In the genomic region with DNA sequence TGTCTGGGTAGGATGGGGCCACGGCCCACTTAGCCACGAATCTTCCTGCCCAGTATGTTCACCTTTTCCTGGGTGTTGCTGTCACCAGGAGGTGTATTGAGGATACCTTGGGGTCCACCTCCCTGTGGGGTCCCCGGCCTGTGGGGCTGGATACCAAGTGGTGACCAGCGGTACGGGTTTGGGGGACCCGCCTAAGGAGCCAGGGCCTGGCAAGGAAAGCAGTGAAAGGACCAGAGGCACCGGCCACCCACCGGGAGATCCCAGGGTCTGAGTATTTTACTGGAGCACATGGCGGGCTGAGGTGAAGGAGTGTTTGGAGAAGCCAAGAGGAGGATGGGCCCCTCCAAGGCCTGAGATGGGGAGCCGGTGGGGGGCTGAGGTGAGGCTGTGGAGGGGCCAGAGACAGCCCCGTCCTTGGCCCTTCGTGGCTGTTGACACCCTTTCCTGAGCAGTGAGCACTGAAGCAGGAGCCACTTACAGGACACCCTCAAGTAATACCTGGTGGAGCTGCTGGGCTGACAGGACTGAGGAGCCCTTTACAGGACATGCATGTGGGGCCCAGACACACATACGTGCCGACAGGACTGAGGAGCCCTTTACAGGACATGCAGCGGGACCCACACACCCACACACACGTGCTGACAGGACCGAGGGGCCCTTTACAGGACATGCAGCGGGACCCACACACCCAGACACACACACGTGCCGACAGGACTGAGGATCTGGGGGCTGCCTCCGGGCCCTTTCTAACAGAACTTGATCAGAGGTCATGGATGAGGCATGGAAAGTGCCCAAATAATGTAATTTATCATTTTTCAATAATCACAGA, we compare ENCODE assay signal across 1 cellular context.
TF ChIP-seq lines count a peak whose summit lies in the region.

No MANE protein-coding gene starts in this region.

TF ChIP-seq in K562, 482 proteins besides CTCF, POLR2A, EP300 and RAD21:
- TF ChIP-seq MECOM (CRISPR knock-in tag; IDR thresholded peaks at IDR 0.05) (no peak), RFX7 (CRISPR knock-in tag; IDR thresholded peaks at IDR 0.05) (no peak), HNRNPLL (IDR thresholded peaks at IDR 0.05; ENCODE audit: low read depth, low read length, poor library complexity, severe bottlenecking) (no peak), ZNF77 (CRISPR knock-in tag; IDR thresholded peaks at IDR 0.05) (no peak), ZNF766 (CRISPR knock-in tag; conservative IDR thresholded peaks at IDR 0.05) (no peak), POLR2G (IDR thresholded peaks at IDR 0.05; ENCODE audit: low read depth, low read length) (0 out of 2 replicates have a peak, but pooled peaks have one; percentile 15)
